In genomic region chr3:45180899-45181298, GRCh38 we compare ENCODE assay signal across 26 cellular contexts. TPM values are rescaled to one million over a fixed set of nuclear protein-coding genes. Genes with fewer than 3 reads are reported as not detected.
"Had no signal": no experiment of that assay in that cellular context is flagged by ENCODE, and none has a peak within 500 bp of the region (broad histone marks: within the 10 kb centered on the region; RNA-seq: fewer than 3 reads in every experiment).

No MANE protein-coding gene starts in this region.

- H3K9me3 Mint-ChIP-seq: activated naive CD4-positive, alpha-beta T cell treated with anti-CD3 and anti-CD28 coated beads, Interleukin-2, amount 10 ng/mL, durations not matched to agents 7 days and 5 days; naive thymus-derived CD4-positive, alpha-beta T cell; stimulated activated naive CD8-positive, alpha-beta T cell treated with anti-CD3 and anti-CD28 coated beads, Interleukin-15, Interleukin-2, amounts not matched to agents 100 ng/mL and 50 ng/mL, for 24 hours; T-helper 1 cell treated with Interleukin-12 subunit alpha and Interleukin-12 subunit beta and Interleukin-4 antibody, amounts not matched to agents 30 μg/mL and 1 μg/mL, for 36 hours had no signal

- H3K4me3 Mint-ChIP-seq: activated naive CD4-positive, alpha-beta T cell treated with anti-CD3 and anti-CD28 coated beads, Interleukin-2, amount 10 ng/mL, durations not matched to agents 7 days and 5 days; naive thymus-derived CD4-positive, alpha-beta T cell; stimulated activated naive CD8-positive, alpha-beta T cell treated with anti-CD3 and anti-CD28 coated beads, Interleukin-15, Interleukin-2, amounts not matched to agents 100 ng/mL and 50 ng/mL, for 24 hours; T-helper 1 cell treated with Interleukin-12 subunit alpha and Interleukin-12 subunit beta and Interleukin-4 antibody, amounts not matched to agents 30 μg/mL and 1 μg/mL, for 36 hours had no signal

- H3K36me3 Mint-ChIP-seq: activated naive CD4-positive, alpha-beta T cell treated with anti-CD3 and anti-CD28 coated beads, Interleukin-2, amount 10 ng/mL, durations not matched to agents 7 days and 5 days; naive thymus-derived CD4-positive, alpha-beta T cell had no signal

- H3K27ac Mint-ChIP-seq: activated naive CD4-positive, alpha-beta T cell treated with anti-CD3 and anti-CD28 coated beads, Interleukin-2, amount 10 ng/mL, durations not matched to agents 7 days and 5 days; naive thymus-derived CD4-positive, alpha-beta T cell; stimulated activated naive CD8-positive, alpha-beta T cell treated with anti-CD3 and anti-CD28 coated beads, Interleukin-15, Interleukin-2, amounts not matched to agents 100 ng/mL and 50 ng/mL, for 24 hours; T-helper 1 cell treated with Interleukin-12 subunit alpha and Interleukin-12 subunit beta and Interleukin-4 antibody, amounts not matched to agents 30 μg/mL and 1 μg/mL, for 36 hours had no signal

- DNase-seq: activated CD4-positive, alpha-beta T cell treated with anti-CD3 and anti-CD28 coated beads for 4 hours; activated CD4-positive, alpha-beta T cell treated with anti-CD3 and anti-CD28 coated beads, Interleukin-2, amount 50 U/mL, for 48 hours; activated CD4-positive, CD25-positive, alpha-beta regulatory T cell; activated CD8-positive, alpha-beta memory T cell treated with anti-CD3 and anti-CD28 coated beads, Interleukin-2, amount 50 U/mL, for 48 hours; activated effector memory CD4-positive, alpha-beta T cell treated with anti-CD3 and anti-CD28 coated beads, Interleukin-2, amount 50 U/mL, for 16 hours; activated naive CD4-positive, alpha-beta T cell treated with anti-CD3 and anti-CD28 coated beads, Interleukin-2, amount 10 ng/mL, durations not matched to agents 7 days and 5 days; activated T-cell treated with anti-CD3 and anti-CD28 coated beads, Interleukin-2, amount 50 U/mL, for 48 hours; amygdala; dermis blood vessel endothelial cell; effector CD8-positive, alpha-beta T cell; hypothalamus; naive thymus-derived CD4-positive, alpha-beta T cell; ovary; stimulated activated CD4-positive, alpha-beta T cell treated with anti-CD3 and anti-CD28 coated beads, Interleukin-12 subunit alpha, Interleukin-12 subunit beta, amount 100 ng/mL, for 4 hours; stimulated activated CD4-positive, alpha-beta T cell treated with anti-CD3 and anti-CD28 coated beads, Interleukin-4, amount 100 ng/mL, for 4 hours; T1000; uterus had no signal

- H3K4me3 ChIP-seq: cardiac muscle cell, ovary, prostate gland, right atrium auricular region, suprapubic skin, tibial nerve, uterus had no signal

- H3K27ac ChIP-seq: cardiac muscle cell, ovary, prostate gland, right atrium auricular region, suprapubic skin, tibial nerve, uterus had no signal

- H3K36me3 ChIP-seq: cardiac muscle cell, ovary, prostate gland, right atrium auricular region, suprapubic skin, tibial nerve, uterus had no signal

- H3K9me3 ChIP-seq: ovary, prostate gland, right atrium auricular region, suprapubic skin, tibial nerve, uterus had no signal

- H3K27me3 ChIP-seq: cardiac muscle cell, ovary, right atrium auricular region, suprapubic skin, tibial nerve, uterus had no signal

- ATAC-seq: esophagus mucosa; naive thymus-derived CD4-positive, alpha-beta T cell had no signal

- H3K4me1 ChIP-seq: right atrium auricular region, uterus had no signal

RNA-seq across cellular contexts. Expression of gene CDCP1, which starts 34.7 kb away (rescaled TPM):
- polyA plus RNA-seq: cardiac muscle cell had no signal

RNA-seq across cellular contexts. Expression of gene TMEM158, which starts 45.2 kb away (rescaled TPM):
- total RNA-seq: activated CD8-positive, alpha-beta memory T cell treated with anti-CD3 and anti-CD28 coated beads for 36 hours; right atrium auricular region had no signal
- polyA plus RNA-seq: naive thymus-derived CD4-positive, alpha-beta T cell had no signal
